Comparison of ENCODE assay signal across 7 cellular contexts in genomic region chr16:1613728-1614225, GRCh38. TPM values are rescaled to one million over a fixed set of nuclear protein-coding genes. Genes with fewer than 3 reads are reported as not detected.
DNase-seq lines count a peak whose midpoint lies in the region; ATAC-seq and TF ChIP-seq lines count a peak whose summit lies in the region.

No MANE protein-coding gene starts in this region.

- peaks cover 16% of the 10 kb centered on the region for H3K27me3 Mint-ChIP-seq in nephron progenitor cell (ENCODE audit: low read depth, poor library complexity)

- H3K36me3 Mint-ChIP-seq in nephron progenitor cell (ENCODE audit: low read depth) = peaks cover 16% of the 10 kb centered on the region

- DNase-seq in GM13977 (ENCODE audit: low spot score) = peak; percentile 52
- DNase-seq in PC-3 = no peak
- peak; percentile 44 for DNase-seq in nephron progenitor cell
- DNase-seq in amniotic stem cell (lab: John Stamatoyannopoulos, UW) = no peak
- DNase-seq in RKO (ENCODE audit: low spot score) = no peak

- TF ChIP-seq CTCF in GM13977 (IDR thresholded peaks at IDR 0.05; ENCODE audit: extremely low read depth, insufficient read depth, missing control alignments) (no peak), PC-3 (conservative IDR thresholded peaks at IDR 0.05; ENCODE audit: low read depth, low read length) (no peak), nephron progenitor cell (IDR thresholded peaks at IDR 0.05) (no peak)

- peak overlapping the region; percentile 99 for H3K4me2 ChIP-seq in PC-3 (ENCODE audit: low read length)

- H3K27ac Mint-ChIP-seq in nephron progenitor cell = no peak overlapping the region

- WGBS in ectodermal cell, 2 experiments = 2% methylated on average over 39 of the region's 39 CpGs

- H3K4me3 ChIP-seq in PC-3 (ENCODE audit: low read length) (peak overlapping the region; percentile 96), ectodermal cell (ENCODE audit: insufficient read depth, low read depth, low read length) (peak overlapping the region; percentile 85)

- POLR2A ChIA-PET in PC-3 (lab: Charles Lee; ENCODE audit: unreplicated experiment) = no interaction called here

- H3K9me3 Mint-ChIP-seq in nephron progenitor cell = peaks cover 4% of the 10 kb centered on the region

- H3K4me1 Mint-ChIP-seq in nephron progenitor cell = peaks cover 42% of the 10 kb centered on the region

- no peaks in the 10 kb centered on the region for H3F3A ChIP-seq in PC-3 (ENCODE audit: low read length, unreplicated experiment)

- H4K20me1 ChIP-seq in PC-3 (ENCODE audit: low read length) = peaks cover 6% of the 10 kb centered on the region; the same call in 1 of the 2 replicates

- no peak for ATAC-seq in PC-3
- ATAC-seq in GM21825 (IDR thresholded peaks at IDR 0.05; ENCODE audit: unreplicated experiment) = no peak

- H3K9ac ChIP-seq in PC-3 (ENCODE audit: low read length) = peak overlapping the region; percentile 85

- H3K27ac ChIP-seq in PC-3 (ENCODE audit: low read length) (no peak overlapping the region), ectodermal cell (ENCODE audit: insufficient read depth, low read depth, low read length, poor library complexity, severe bottlenecking) (no peak overlapping the region)

- in situ Hi-C loops in GM13977 (cut with MboI; ENCODE audit: low pct_unique_long_range_greater_than_20kb, low sequenced_read_pairs, unreplicated experiment) = no loop called here

- no TSS peak for BruUV-seq in PC-3 (replicated peaks; lab: Mats Ljungman, UMichigan)

- CTCF ChIA-PET in PC-3 (lab: Charles Lee) = no interaction called here

- intact Hi-C loops in PC-3 (cut with micrococcal nuclease) = loop anchor here (5.0 kb wide), 2 partner anchors 34 to 94 kb away; partner anchors contain the start of gene MAPK8IP3

- peak overlapping the region; percentile 93 for H3K4me3 Mint-ChIP-seq in nephron progenitor cell

- H3K36me3 ChIP-seq in PC-3 (ENCODE audit: low read depth, low read length) (peaks cover 14% of the 10 kb centered on the region), ectodermal cell (ENCODE audit: control insufficient read depth, insufficient read depth, low read length) (peaks cover 10% of the 10 kb centered on the region)

- peaks cover 67% of the 10 kb centered on the region for H3K79me2 ChIP-seq in PC-3 (ENCODE audit: low read length)

- no peak overlapping the region for H2AFZ ChIP-seq in PC-3 (ENCODE audit: low read length)

- no peaks in the 10 kb centered on the region for H3K9me2 ChIP-seq in PC-3 (replicated peaks; ENCODE audit: low read length)

- no peaks in the 10 kb centered on the region for H3K27me3 ChIP-seq in PC-3 (ENCODE audit: low read length)
- peaks cover 15% of the 10 kb centered on the region for H3K27me3 ChIP-seq in ectodermal cell (ENCODE audit: control insufficient read depth, insufficient read depth, low read length, poor library complexity, severe bottlenecking)

- H3K4me1 ChIP-seq in PC-3 (ENCODE audit: insufficient read depth, low read length) (peaks cover 23% of the 10 kb centered on the region), ectodermal cell (ENCODE audit: control insufficient read depth, insufficient read depth, low read length) (peaks cover 25% of the 10 kb centered on the region)

- H3K9me3 ChIP-seq in PC-3 (ENCODE audit: low read length) (no peaks in the 10 kb centered on the region), ectodermal cell (ENCODE audit: control insufficient read depth, low read length) (no peaks in the 10 kb centered on the region)

RNA-seq across cellular contexts. Expression of gene CRAMP1, which starts 1.6 kb away (rescaled TPM):
- total RNA-seq in PC-3 (2014; rRNA removed) = 8.5 and 15.5 TPM in 2 replicates
- 29.3 TPM for polyA plus RNA-seq in ectodermal cell (2013, experiment 1 of 4)
- 40.0 TPM for polyA plus RNA-seq in ectodermal cell (2013, experiment 2 of 4)
- polyA plus RNA-seq in ectodermal cell (2013, experiment 3 of 4) = 24.8 TPM
- 25.5 TPM for polyA plus RNA-seq in ectodermal cell (2013, experiment 4 of 4)

RNA-seq across cellular contexts. Expression of gene IFT140, which starts 1.9 kb away (rescaled TPM):
- total RNA-seq in PC-3 (2014; rRNA removed) = 4.2 and 6.2 TPM in 2 replicates
- polyA plus RNA-seq in ectodermal cell (2013, experiment 1 of 4) = 50.7 TPM
- polyA plus RNA-seq in ectodermal cell (2013, experiment 2 of 4) = 61.4 TPM
- 51.4 TPM for polyA plus RNA-seq in ectodermal cell (2013, experiment 3 of 4)
- 51.1 TPM for polyA plus RNA-seq in ectodermal cell (2013, experiment 4 of 4)

Comparison
In these comparisons a context has a peak if more than half of its experiments do, and no peak if none do; other contexts are left out.
1. DNase-seq: peak in GM13977 (single experiment) and nephron progenitor cell (single experiment); none in PC-3 (single experiment), amniotic stem cell (single experiment) and RKO (single experiment).